Comparison of ENCODE assay signal across 17 cellular contexts in the genomic region with DNA sequence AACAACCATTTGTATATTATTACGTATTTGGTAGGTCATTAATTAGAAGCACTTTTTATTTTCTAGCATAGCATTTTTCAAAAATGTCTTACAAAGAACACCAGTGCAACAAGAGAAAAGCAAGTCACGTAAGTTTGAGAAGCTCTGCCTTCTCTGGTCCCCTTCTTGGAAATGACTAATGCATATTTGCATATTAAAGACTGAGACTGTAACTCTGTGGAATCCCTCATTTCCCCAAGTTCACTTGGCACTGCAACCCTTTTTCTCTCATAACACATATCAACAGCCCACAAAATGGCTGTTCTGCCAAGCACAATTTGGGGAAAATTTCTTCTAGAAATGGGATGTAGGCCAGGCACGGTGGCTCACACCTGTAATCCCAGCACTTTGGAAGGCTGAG.
DNase-seq lines count a peak whose midpoint lies in the region; ATAC-seq and TF ChIP-seq lines count a peak whose summit lies in the region.
"Had no signal": no experiment of that assay in that cellular context is flagged by ENCODE, and none has a peak within 500 bp of the region (broad histone marks: within the 10 kb centered on the region; RNA-seq: fewer than 3 reads in every experiment).

No MANE protein-coding gene starts in this region.

- no peak overlapping the region for H3K4me3 Mint-ChIP-seq in activated CD4-positive, alpha-beta memory T cell treated with anti-CD3 and anti-CD28 coated beads, Interleukin-2, amount 10 ng/mL, durations not matched to agents 7 days and 5 days
- no peak overlapping the region for H3K4me3 Mint-ChIP-seq in activated CD4-positive, alpha-beta memory T cell treated with anti-CD3 and anti-CD28 coated beads for 36 hours
- H3K4me3 Mint-ChIP-seq: immature natural killer cell, type B pancreatic cell had no signal

- peaks cover 3% of the 10 kb centered on the region for H3K36me3 Mint-ChIP-seq in activated CD4-positive, alpha-beta memory T cell treated with anti-CD3 and anti-CD28 coated beads, Interleukin-2, amount 10 ng/mL, durations not matched to agents 7 days and 5 days (ENCODE audit: low read depth)
- H3K36me3 Mint-ChIP-seq in activated CD4-positive, alpha-beta memory T cell treated with anti-CD3 and anti-CD28 coated beads for 36 hours = no peaks in the 10 kb centered on the region
- H3K36me3 Mint-ChIP-seq: immature natural killer cell, type B pancreatic cell had no signal

- H3K36me3 ChIP-seq in OCI-LY3 (replicated peaks; ENCODE audit: low read depth, low read length) = no peaks in the 10 kb centered on the region
- no peaks in the 10 kb centered on the region for H3K36me3 ChIP-seq in WERI-Rb-1

- no peak overlapping the region for H2AFZ ChIP-seq in OCI-LY3 (ENCODE audit: low read depth, low read length)

- peak overlapping the region; percentile 61 for H3K4me2 ChIP-seq in OCI-LY3 (ENCODE audit: low read length)

- peaks cover 44% of the 10 kb centered on the region for H3K4me1 Mint-ChIP-seq in activated CD4-positive, alpha-beta memory T cell treated with anti-CD3 and anti-CD28 coated beads, Interleukin-2, amount 10 ng/mL, durations not matched to agents 7 days and 5 days
- peaks cover 6% of the 10 kb centered on the region for H3K4me1 Mint-ChIP-seq in activated CD4-positive, alpha-beta memory T cell treated with anti-CD3 and anti-CD28 coated beads for 36 hours (ENCODE audit: low read depth)
- H3K4me1 Mint-ChIP-seq: immature natural killer cell had no signal

- no peaks in the 10 kb centered on the region for H3K9me3 ChIP-seq in OCI-LY3 (ENCODE audit: insufficient read depth, low read length)
- H3K9me3 ChIP-seq in WERI-Rb-1 (ENCODE audit: severe bottlenecking) = no peaks in the 10 kb centered on the region

- H3K27me3 ChIP-seq in OCI-LY3 (ENCODE audit: low read depth, low read length) (peaks cover 39% of the 10 kb centered on the region), WERI-Rb-1 (ENCODE audit: insufficient read depth, low read depth, severe bottlenecking) (no peaks in the 10 kb centered on the region)

- H3K4me1 ChIP-seq in OCI-LY3 (ENCODE audit: low read length) = peaks cover 76% of the 10 kb centered on the region
- H3K4me1 ChIP-seq: foreskin keratinocyte had no signal

- H3K79me2 ChIP-seq in OCI-LY3 (ENCODE audit: low read length) = no peaks in the 10 kb centered on the region

- H3K27ac ChIP-seq in OCI-LY3 (ENCODE audit: low read length) = peak overlapping the region; percentile 65
- H3K27ac ChIP-seq in WERI-Rb-1 = no peak overlapping the region
- H3K27ac ChIP-seq: foreskin keratinocyte had no signal

- no peak for TF ChIP-seq CTCF in OCI-LY3 (IDR thresholded peaks at IDR 0.05; ENCODE audit: low read depth, low read length)
- TF ChIP-seq CTCF in WERI-Rb-1 (IDR thresholded peaks at IDR 0.05; ENCODE audit: low read depth, low read length) = no peak

- peak overlapping the region; percentile 25; the same call in 1 of the 2 replicates for H3K9ac ChIP-seq in OCI-LY3 (ENCODE audit: low read length)

- no peak for DNase-seq in activated CD4-positive, alpha-beta memory T cell treated with anti-CD3 and anti-CD28 coated beads, Interleukin-2, amount 10 ng/mL, durations not matched to agents 7 days and 5 days
- DNase-seq in activated CD4-positive, alpha-beta memory T cell treated with anti-CD3 and anti-CD28 coated beads for 36 hours = no peak
- DNase-seq in renal cortical epithelial cell (ENCODE audit: low read depth) (peak; percentile 84), NCI-H1092 treated with DMSO at 0.1 percent for 48 hours (lab: John Stamatoyannopoulos, UW) (no peak), WERI-Rb-1 (no peak), NCI-H2227 treated with DMSO at 0.1 percent for 48 hours (lab: John Stamatoyannopoulos, UW) (no peak)
- DNase-seq: activated T-cell treated with anti-CD3 and anti-CD28 coated beads for 4 hours, anterior cingulate cortex, COR-L47, foreskin keratinocyte, immature natural killer cell, NCI-H2081 treated with DMSO at 0.1 percent for 48 hours, posterior cingulate gyrus, SHP77 had no signal

- intact Hi-C loops in activated CD4-positive, alpha-beta memory T cell treated with anti-CD3 and anti-CD28 coated beads for 36 hours (cut with micrococcal nuclease) = no loop called here

- peak overlapping the region; percentile 44 for H3K4me3 ChIP-seq in OCI-LY3 (ENCODE audit: low read length)
- H3K4me3 ChIP-seq in WERI-Rb-1 (ENCODE audit: low read depth, low read length) = no peak overlapping the region

- POLR2A ChIA-PET in activated CD4-positive, alpha-beta memory T cell treated with anti-CD3 and anti-CD28 coated beads, Interleukin-2, amount 10 ng/mL, durations not matched to agents 7 days and 5 days (lab: Charles Lee) = no interaction called here
- POLR2A ChIA-PET in activated CD4-positive, alpha-beta memory T cell treated with anti-CD3 and anti-CD28 coated beads for 36 hours (lab: Charles Lee) = interaction anchor here (0.7 kb wide), 1 partner anchor 534 kb away, joined by 6 read pairs; no protein-coding TSS in a partner anchor

- no peaks in the 10 kb centered on the region for H4K20me1 ChIP-seq in OCI-LY3 (ENCODE audit: insufficient read depth, low read length)

- CTCF ChIA-PET in activated CD4-positive, alpha-beta memory T cell treated with anti-CD3 and anti-CD28 coated beads, Interleukin-2, amount 10 ng/mL, durations not matched to agents 7 days and 5 days (lab: Charles Lee) = interaction anchor here (2.1 kb wide), 1 partner anchor 11 kb away, joined by 11 read pairs; no protein-coding TSS in a partner anchor
- CTCF ChIA-PET in activated CD4-positive, alpha-beta memory T cell treated with anti-CD3 and anti-CD28 coated beads for 36 hours (lab: Charles Lee) = no interaction called here

- H3K27ac Mint-ChIP-seq in activated CD4-positive, alpha-beta memory T cell treated with anti-CD3 and anti-CD28 coated beads, Interleukin-2, amount 10 ng/mL, durations not matched to agents 7 days and 5 days = peak overlapping the region; percentile 69
- H3K27ac Mint-ChIP-seq in activated CD4-positive, alpha-beta memory T cell treated with anti-CD3 and anti-CD28 coated beads for 36 hours = no peak overlapping the region
- H3K27ac Mint-ChIP-seq: immature natural killer cell, type B pancreatic cell had no signal

- no peaks in the 10 kb centered on the region for H3K9me3 Mint-ChIP-seq in activated CD4-positive, alpha-beta memory T cell treated with anti-CD3 and anti-CD28 coated beads, Interleukin-2, amount 10 ng/mL, durations not matched to agents 7 days and 5 days
- H3K9me3 Mint-ChIP-seq in activated CD4-positive, alpha-beta memory T cell treated with anti-CD3 and anti-CD28 coated beads for 36 hours = no peaks in the 10 kb centered on the region

- peak; percentile 45 for ATAC-seq in GM21786 (IDR thresholded peaks at IDR 0.05; ENCODE audit: unreplicated experiment)
- ATAC-seq: foreskin keratinocyte had no signal

- H3K27me3 Mint-ChIP-seq in activated CD4-positive, alpha-beta memory T cell treated with anti-CD3 and anti-CD28 coated beads, Interleukin-2, amount 10 ng/mL, durations not matched to agents 7 days and 5 days = peaks cover 5% of the 10 kb centered on the region
- peaks cover 6% of the 10 kb centered on the region for H3K27me3 Mint-ChIP-seq in activated CD4-positive, alpha-beta memory T cell treated with anti-CD3 and anti-CD28 coated beads for 36 hours
